8 cellular contexts compared by ENCODE assay signal in the genomic region with DNA sequence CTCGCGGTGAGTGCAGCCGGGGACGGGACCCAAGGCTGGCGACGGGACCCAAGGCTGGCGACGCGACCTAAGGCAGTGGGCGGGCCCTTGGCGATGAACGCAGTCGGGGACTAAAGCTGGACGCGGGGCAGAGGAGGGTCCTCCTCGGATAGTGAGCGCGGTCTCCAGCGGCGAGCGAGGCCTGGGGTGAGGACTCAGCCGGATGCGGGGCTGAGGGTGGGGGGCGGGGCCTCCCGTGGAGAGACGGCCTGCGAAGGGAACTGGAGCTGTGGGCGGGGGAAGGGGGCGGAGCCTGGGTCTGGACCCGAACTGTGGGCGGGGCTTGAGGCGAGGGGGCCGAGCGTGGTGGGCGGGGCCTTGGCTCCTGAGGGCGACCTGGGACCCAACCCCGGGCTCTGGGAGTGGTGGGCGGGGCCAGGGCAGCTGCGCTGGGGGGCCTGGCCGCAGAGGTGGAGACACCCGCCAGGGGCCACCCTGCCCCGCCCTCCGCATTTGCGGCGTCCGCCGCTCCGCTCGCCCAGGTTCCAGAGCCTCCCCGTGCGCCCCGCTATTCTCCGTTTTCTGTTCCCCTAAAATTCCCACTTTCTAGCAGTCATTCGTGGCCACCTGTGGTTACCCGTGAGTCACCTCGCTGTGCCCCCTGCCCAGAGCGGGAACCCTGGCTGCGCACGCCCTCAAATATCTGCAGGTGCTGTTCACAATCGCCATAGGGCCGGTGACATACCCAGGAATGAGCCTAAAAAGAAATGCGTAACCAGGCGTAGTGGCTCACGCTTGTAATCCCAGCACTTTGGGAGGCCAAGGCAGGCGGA. TPM values are rescaled to one million over a fixed set of nuclear protein-coding genes. Genes with fewer than 3 reads are reported as not detected.
DNase-seq lines count a peak whose midpoint lies in the region; ATAC-seq and TF ChIP-seq lines count a peak whose summit lies in the region.

No MANE protein-coding gene starts in this region.

- peak overlapping the region; percentile 94 for H3K27ac Mint-ChIP-seq in activated CD4-positive, alpha-beta T cell treated with anti-CD3 and anti-CD28 coated beads, Interleukin-2, amount 10 ng/mL, durations not matched to agents 24 days and 14 days

- H3K27ac ChIP-seq in colonic mucosa, result peak overlapping the region; percentile 96

- H3K36me3 ChIP-seq in BJ (ENCODE audit: control insufficient read depth, insufficient read depth, low read length) (no peaks in the 10 kb centered on the region), colonic mucosa (no peaks in the 10 kb centered on the region)

- TF ChIP-seq CTCF in BJ (IDR thresholded peaks at IDR 0.05; ENCODE audit: insufficient read depth, low read depth, low read length) (no peak), colonic mucosa (IDR thresholded peaks at IDR 0.05) (no peak)

- peak; percentile 48 for ATAC-seq in HG03442 (IDR thresholded peaks at IDR 0.05; ENCODE audit: unreplicated experiment)
- ATAC-seq in left colon, result peak; percentile 86

- POLR2A ChIA-PET in BJ (lab: Charles Lee), result interaction anchor here (0.7 to 1.2 kb wide), 2 partner anchors 13 to 107 kb away, joined by 3 to 5 read pairs; a partner anchor contains a TSS

- intact Hi-C loops in activated CD4-positive, alpha-beta T cell treated with anti-CD3 and anti-CD28 coated beads, Interleukin-2, amount 10 ng/mL, durations not matched to agents 24 days and 14 days (cut with micrococcal nuclease), result loop anchor here (1.0 to 2.0 kb wide), 3 partner anchors 14 to 281 kb away; a partner anchor contains a TSS
- intact Hi-C loops in colonic mucosa (cut with DNase I) (no loop called here), left colon (cut with DNase I, micrococcal nuclease) (no loop called here)

- peak overlapping the region; percentile 90 for H3K4me3 Mint-ChIP-seq in activated CD4-positive, alpha-beta T cell treated with anti-CD3 and anti-CD28 coated beads, Interleukin-2, amount 10 ng/mL, durations not matched to agents 24 days and 14 days

- peaks cover 10% of the 10 kb centered on the region for H3K4me1 ChIP-seq in colonic mucosa

- H3K4me3 ChIP-seq in BJ (ENCODE audit: low read depth, low read length) (peak overlapping the region; percentile 60), colonic mucosa (peak overlapping the region; percentile 87)

- peaks cover 9% of the 10 kb centered on the region for H3K36me3 Mint-ChIP-seq in activated CD4-positive, alpha-beta T cell treated with anti-CD3 and anti-CD28 coated beads, Interleukin-2, amount 10 ng/mL, durations not matched to agents 24 days and 14 days (ENCODE audit: low read depth)

- H3K9me3 ChIP-seq in colonic mucosa, result no peaks in the 10 kb centered on the region

- H3K27me3 Mint-ChIP-seq in activated CD4-positive, alpha-beta T cell treated with anti-CD3 and anti-CD28 coated beads, Interleukin-2, amount 10 ng/mL, durations not matched to agents 24 days and 14 days, result no peaks in the 10 kb centered on the region

- H3K4me1 Mint-ChIP-seq in activated CD4-positive, alpha-beta T cell treated with anti-CD3 and anti-CD28 coated beads, Interleukin-2, amount 10 ng/mL, durations not matched to agents 24 days and 14 days, result peaks cover 28% of the 10 kb centered on the region

- peak overlapping the region; percentile 89 to 99 for H3K9ac ChIP-seq in colonic mucosa (ENCODE audit: low read depth in 2 of 2, low read length in 2 of 2)

- H3K27me3 ChIP-seq in BJ (ENCODE audit: control insufficient read depth, insufficient read depth, low read length) (no peaks in the 10 kb centered on the region), colonic mucosa (no peaks in the 10 kb centered on the region)

- H3K9me3 Mint-ChIP-seq in activated CD4-positive, alpha-beta T cell treated with anti-CD3 and anti-CD28 coated beads, Interleukin-2, amount 10 ng/mL, durations not matched to agents 24 days and 14 days, result no peaks in the 10 kb centered on the region

- CTCF ChIA-PET in BJ (lab: Yijun Ruan, JAX), result interaction anchor here (0.6 to 1.7 kb wide), 4 partner anchors 10 to 256 kb away, joined by 3 to 4 read pairs (median 4); a partner anchor contains a TSS

- no peak for DNase-seq in BJ (ENCODE audit: low read depth)
- peak; percentile 92 for DNase-seq in GM19240 (ENCODE audit: insufficient read length, low spot score)
- peak; percentile 98 to 99 for DNase-seq in NCI-H524 (lab: John Stamatoyannopoulos, UW)
- DNase-seq in activated CD4-positive, alpha-beta T cell treated with anti-CD3 and anti-CD28 coated beads, Interleukin-2, amount 10 ng/mL, durations not matched to agents 24 days and 14 days, result peak; percentile 99
- peak; percentile 100 for DNase-seq in colonic mucosa
- peak; percentile 98 to 100 for DNase-seq in left colon
- peak; percentile 99 to 100 (median 100) for DNase-seq in stimulated activated CD4-positive, alpha-beta T cell treated with anti-CD3 and anti-CD28 coated beads, Interleukin-1b, Interleukin-23, amount 100 ng/mL, for 24 hours (ENCODE audit: low read depth in 4 of 4, low spot score in 1 of 4)

RNA-seq across cellular contexts. Expression of a gene that starts 0.5 kb away (rescaled TPM):
- polyA plus RNA-seq in BJ (2011; rRNA removed), result 5.8 and 8.2 TPM in 2 replicates
- 11.9 and 13.1 TPM in 2 replicates for polyA minus RNA-seq in BJ (2011; rRNA and poly(A)+ RNA removed)
- total RNA-seq in activated CD4-positive, alpha-beta T cell treated with anti-CD3 and anti-CD28 coated beads, Interleukin-2, amount 10 ng/mL, durations not matched to agents 24 days and 14 days, result 42.4 and 46.6 TPM in 2 replicates
- total RNA-seq in colonic mucosa, result 10 to 100 TPM; 27.2 to 40.6 TPM
- 10 to 100 TPM; 29.9 to 35.1 TPM for total RNA-seq in left colon

RNA-seq across cellular contexts. Expression of a gene that starts 13.2 kb away (rescaled TPM):
- 13.4 and 21.4 TPM in 2 replicates for polyA plus RNA-seq in BJ (2011; rRNA removed)
- 15.0 and 15.6 TPM in 2 replicates for polyA minus RNA-seq in BJ (2011; rRNA and poly(A)+ RNA removed)
- 31.5 and 33.9 TPM in 2 replicates for total RNA-seq in activated CD4-positive, alpha-beta T cell treated with anti-CD3 and anti-CD28 coated beads, Interleukin-2, amount 10 ng/mL, durations not matched to agents 24 days and 14 days
- total RNA-seq in colonic mucosa (10 to 100 TPM; 44.1 to 82.5 TPM), left colon (10 to 100 TPM; 54.8 to 67.5 TPM)

RNA-seq across cellular contexts. Expression of a gene that starts 53.0 kb away (rescaled TPM):
- polyA plus RNA-seq in BJ (2011; rRNA removed), result 32.6 and 41.9 TPM in 2 replicates
- 25.0 and 32.9 TPM in 2 replicates for polyA minus RNA-seq in BJ (2011; rRNA and poly(A)+ RNA removed)
- 39.8 and 40.1 TPM in 2 replicates for total RNA-seq in activated CD4-positive, alpha-beta T cell treated with anti-CD3 and anti-CD28 coated beads, Interleukin-2, amount 10 ng/mL, durations not matched to agents 24 days and 14 days
- total RNA-seq in colonic mucosa (10 to 100 TPM; 56.9 to 66.0 TPM), left colon (10 to 100 TPM; 52.5 to 53.6 TPM)
